ENCODE assay signal across 8 cellular contexts in the genomic region with DNA sequence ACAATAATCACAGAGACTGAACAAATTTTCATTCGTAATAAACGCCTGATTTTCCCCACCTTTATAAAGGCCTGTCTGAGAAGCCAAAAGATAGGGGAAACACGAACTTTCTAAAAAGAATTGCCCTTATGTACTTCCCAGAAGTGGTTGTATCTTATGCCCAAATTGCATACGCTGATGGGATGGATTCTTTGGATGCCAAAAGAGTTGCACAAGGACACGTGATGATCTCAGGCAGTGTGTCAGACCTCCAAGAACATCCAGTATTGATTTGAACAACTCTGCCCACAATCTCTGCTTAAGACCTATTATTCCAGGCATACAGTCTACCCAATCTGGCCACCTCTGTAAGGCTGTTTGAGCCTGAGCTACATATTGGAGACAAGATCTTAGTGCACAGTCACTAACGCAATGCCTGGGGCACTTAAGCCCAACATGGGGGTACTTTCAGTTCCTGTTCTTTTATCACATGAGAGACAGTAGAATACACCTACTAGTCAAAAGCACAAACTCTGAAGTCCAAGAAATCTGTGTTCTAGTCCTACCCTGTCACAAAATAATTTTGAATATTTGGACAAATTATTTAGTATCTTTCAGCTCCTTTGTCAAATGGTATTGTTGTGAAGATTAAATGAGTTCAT. TPM values are rescaled to one million over a fixed set of nuclear protein-coding genes. Genes with fewer than 3 reads are reported as not detected.
A peak's percentile ranks its signal among the peaks of the same experiment; 100 is the strongest.
DNase-seq lines count a peak whose midpoint lies in the region; ATAC-seq and TF ChIP-seq lines count a peak whose summit lies in the region.

No MANE protein-coding gene starts in this region.

- CTCF ChIA-PET in CD4-positive, alpha-beta memory T cell (lab: Charles Lee; ENCODE audit: partially characterized antibody): interaction anchor here (0.8 to 7.8 kb wide), 8 partner anchors 9 to 207 kb away, joined by 3 to 102 read pairs (median 6); partner anchors contain the start of gene EIF3F

- no peaks in the 10 kb centered on the region for H3K9me3 ChIP-seq in MM.1S (replicated peaks; ENCODE audit: insufficient read depth, low read length)
- no peaks in the 10 kb centered on the region for H3K9me3 ChIP-seq in CD4-positive, alpha-beta memory T cell (ENCODE audit: control insufficient read depth in 1 of 2, low read length in 2 of 2)
- no peaks in the 10 kb centered on the region for H3K9me3 ChIP-seq in gastrocnemius medialis

- no peaks in the 10 kb centered on the region for H3K9me2 ChIP-seq in MM.1S (replicated peaks; ENCODE audit: insufficient read depth, low read length)

- H3K4me3 ChIP-seq in MM.1S (ENCODE audit: low read length): no peak overlapping the region
- H3K4me3 ChIP-seq in fibroblast of pulmonary artery (replicated peaks; ENCODE audit: low read depth, low read length): no peak overlapping the region
- H3K4me3 ChIP-seq in CD4-positive, alpha-beta memory T cell (ENCODE audit: low read length in 2 of 2): no peak overlapping the region
- H3K4me3 ChIP-seq in gastrocnemius medialis: no peak overlapping the region

- H3K4me1 ChIP-seq in MM.1S (ENCODE audit: low read length) (no peaks in the 10 kb centered on the region), gastrocnemius medialis (no peaks in the 10 kb centered on the region)
- peaks cover 3% of the 10 kb centered on the region for H3K4me1 ChIP-seq in CD4-positive, alpha-beta memory T cell (ENCODE audit: insufficient read depth, low read length)

- peaks cover 0 to 5% (median 3%) of the 10 kb centered on the region in 4 donors for H3K4me1 Mint-ChIP-seq in CD4-positive, alpha-beta memory T cell

- H3K9me3 Mint-ChIP-seq in CD4-positive, alpha-beta memory T cell: no peaks in the 10 kb centered on the region

- H4K20me1 ChIP-seq in MM.1S (ENCODE audit: insufficient read depth, low read length): no peaks in the 10 kb centered on the region

- no peak overlapping the region for H3K9ac ChIP-seq in MM.1S (ENCODE audit: low read length)

- no peaks in the 10 kb centered on the region for H3K79me2 ChIP-seq in MM.1S (ENCODE audit: low read length)

- H3K27ac ChIP-seq in MM.1S (ENCODE audit: low read length): no peak overlapping the region
- H3K27ac ChIP-seq in CD4-positive, alpha-beta memory T cell (ENCODE audit: low read depth, low read length): no peak overlapping the region
- no peak overlapping the region for H3K27ac ChIP-seq in gastrocnemius medialis

- in situ Hi-C loops in gastrocnemius medialis (cut with MboI; ENCODE audit: low sequenced_read_pairs in 4 of 4): loop anchor here in 1 of 4 donors (5.0 to 10.0 kb wide), 2 partner anchors 95 to 213 kb away; partner anchors contain the start of gene EIF3F

- no peak overlapping the region for H3K4me2 ChIP-seq in MM.1S (ENCODE audit: low read depth, low read length)

- no peak for TF ChIP-seq POLR2A in gastrocnemius medialis (IDR thresholded peaks at IDR 0.05)

- H3F3A ChIP-seq in MM.1S (ENCODE audit: insufficient read depth, low read length): no peaks in the 10 kb centered on the region

- intact Hi-C loops in posterior vena cava (cut with DNase I) (loop anchor here in 1 of 2 donors (10.0 kb wide), 1 partner anchor 93 kb away; the partner anchor contains the start of gene EIF3F), gastrocnemius medialis (cut with DNase I; ENCODE audit: low total_unique reads) (loop anchor here (1.0 to 10.0 kb wide), 2 partner anchors 95 to 203 kb away; partner anchors contain the start of gene EIF3F)
- intact Hi-C loops in CD4-positive, alpha-beta memory T cell (cut with micrococcal nuclease): loop anchor here (1.0 kb wide), 2 partner anchors 95 to 207 kb away; partner anchors contain the start of gene EIF3F

- POLR2A ChIA-PET in CD4-positive, alpha-beta memory T cell (lab: Charles Lee; ENCODE audit: partially characterized antibody): interaction anchor here (2.5 kb wide), 1 partner anchor 95 kb away, joined by 14 read pairs; the partner anchor contains the start of gene EIF3F

- no peaks in the 10 kb centered on the region for H3K36me3 ChIP-seq in MM.1S (replicated peaks; ENCODE audit: insufficient read depth, low read length)
- no peaks in the 10 kb centered on the region for H3K36me3 ChIP-seq in CD4-positive, alpha-beta memory T cell (ENCODE audit: insufficient read depth, low read length)
- no peaks in the 10 kb centered on the region for H3K36me3 ChIP-seq in gastrocnemius medialis

- TF ChIP-seq CTCF in MM.1S (IDR thresholded peaks at IDR 0.05; ENCODE audit: low read length) (no peak), fibroblast of pulmonary artery (IDR thresholded peaks at IDR 0.05; ENCODE audit: low read length, missing control alignments) (no peak), gastrocnemius medialis (IDR thresholded peaks at IDR 0.05 in 4 of 5, conservative IDR thresholded peaks at IDR 0.05 in 1 of 5) (no peak)

- H3K27me3 ChIP-seq in MM.1S (replicated peaks; ENCODE audit: insufficient read depth, low read length) (no peaks in the 10 kb centered on the region), gastrocnemius medialis (no peaks in the 10 kb centered on the region)
- no peaks in the 10 kb centered on the region for H3K27me3 ChIP-seq in CD4-positive, alpha-beta memory T cell (ENCODE audit: insufficient read depth, low read length)

- 0 out of 2 replicates have a peak overlapping the region, but pooled peaks have one; percentile 3 for H2AFZ ChIP-seq in MM.1S (ENCODE audit: low read length)

- ATAC-seq in GM21786 (IDR thresholded peaks at IDR 0.05; ENCODE audit: unreplicated experiment): peak; percentile 60
- ATAC-seq in gastrocnemius medialis: no peak

- H3K4me3 Mint-ChIP-seq in CD4-positive, alpha-beta memory T cell: no peak overlapping the region

- no peaks in the 10 kb centered on the region for H3K36me3 Mint-ChIP-seq in CD4-positive, alpha-beta memory T cell

- DNase-seq in EL (peak; percentile 95), MM.1S (peak; percentile 28), fibroblast of pulmonary artery (ENCODE audit: low read depth) (peak; percentile 72), UCSD-AML1 (lab: John Stamatoyannopoulos, UW; ENCODE audit: unreplicated experiment) (no peak), posterior vena cava (ENCODE audit: low spot score) (no peak), gastrocnemius medialis (no peak)
- DNase-seq in CD4-positive, alpha-beta memory T cell: no peak

- H3K27me3 Mint-ChIP-seq in CD4-positive, alpha-beta memory T cell: peaks cover 2 to 3% of the 10 kb centered on the region in 2 donors

- H3K27ac Mint-ChIP-seq in CD4-positive, alpha-beta memory T cell: no peak overlapping the region

RNA-seq across cellular contexts. Expression of gene OR10A6, which starts 38.9 kb away (rescaled TPM):
- total RNA-seq in posterior vena cava (not detected), gastrocnemius medialis (not detected)
- not detected for total RNA-seq in CD4-positive, alpha-beta memory T cell
- not detected for polyA plus RNA-seq in CD4-positive, alpha-beta memory T cell

RNA-seq across cellular contexts. Expression of gene OR10A3, which starts 49.3 kb away (rescaled TPM):
- total RNA-seq in posterior vena cava (not detected), gastrocnemius medialis (not detected)
- total RNA-seq in CD4-positive, alpha-beta memory T cell: not detected
- not detected for polyA plus RNA-seq in CD4-positive, alpha-beta memory T cell

Comparison
In these comparisons a context has a peak if more than half of its experiments do, and no peak if none do; other contexts are left out.
1. DNase-seq: peak in EL (single experiment), MM.1S (single experiment) and fibroblast of pulmonary artery (single experiment); none in UCSD-AML1 (single experiment), posterior vena cava (single experiment), CD4-positive, alpha-beta memory T cell (0 of 5) and gastrocnemius medialis (0 of 2).